In genomic region chr2:53036196-53036595, GRCh38 we compare ENCODE assay signal across 1 cellular context.
TF ChIP-seq lines count a peak whose summit lies in the region.

No MANE protein-coding gene starts in this region.

TF ChIP-seq in HCT116, 20 proteins besides CTCF, POLR2A, EP300 and RAD21 (continued from another document):
- TF ChIP-seq ZBTB33 (IDR thresholded peaks at IDR 0.05; ENCODE audit: extremely low read depth, insufficient replicate concordance, low read length) (no peak), JUND (IDR thresholded peaks at IDR 0.05) (no peak), EGR1 (IDR thresholded peaks at IDR 0.05; ENCODE audit: low read depth) (no peak), CEBPB (IDR thresholded peaks at IDR 0.05; ENCODE audit: low read depth) (no peak), SP1 (IDR thresholded peaks at IDR 0.05; ENCODE audit: low read depth) (no peak), YY1 (IDR thresholded peaks at IDR 0.05; ENCODE audit: extremely low read depth, insufficient replicate concordance, low read depth, low read length) (no peak)
